In genomic region chr12:108657130-108657745, GRCh38 we compare ENCODE assay signal across 25 cellular contexts. TPM values are rescaled to one million over a fixed set of nuclear protein-coding genes. Genes with fewer than 3 reads are reported as not detected.
A peak's percentile ranks its signal among the peaks of the same experiment; 100 is the strongest.
DNase-seq lines count a peak whose midpoint lies in the region; ATAC-seq and TF ChIP-seq lines count a peak whose summit lies in the region.
"Had no signal": no experiment of that assay in that cellular context is flagged by ENCODE, and none has a peak within 500 bp of the region (broad histone marks: within the 10 kb centered on the region; RNA-seq: fewer than 3 reads in every experiment).

No MANE protein-coding gene starts in this region.

- no peak overlapping the region for H3K4me2 ChIP-seq in osteoblast (ENCODE audit: insufficient read depth, low read length)
- H3K4me2 ChIP-seq in H9 (ENCODE audit: insufficient read depth, insufficient read length, low read length): no peak overlapping the region
- H3K4me2 ChIP-seq: BLaER1 had no signal

- H3K4me1 Mint-ChIP-seq in Calu3 (ENCODE audit: low read depth, unreplicated experiment): peaks cover 18% of the 10 kb centered on the region
- H3K4me1 Mint-ChIP-seq in glutamatergic neuron (ENCODE audit: low read depth, unreplicated experiment): peaks cover 34% of the 10 kb centered on the region
- no peaks in the 10 kb centered on the region for H3K4me1 Mint-ChIP-seq in stimulated activated naive CD8-positive, alpha-beta T cell treated with anti-CD3 and anti-CD28 coated beads, Interleukin-15, amount 100 ng/mL, for 72 hours
- H3K4me1 Mint-ChIP-seq in H9: peaks cover 22 to 31% of the 10 kb centered on the region in 2 experiments
- H3K4me1 Mint-ChIP-seq: natural killer cell had no signal

- peaks cover 70% of the 10 kb centered on the region for H3K36me3 ChIP-seq in osteoblast (ENCODE audit: insufficient read depth, low read length)
- H3K36me3 ChIP-seq: uterus had no signal

- WGBS in H9 (ENCODE audit: extremely low coverage, insufficient read length, low lambda C conversion rate): no CpG with 5 or more reads among the region's 10 CpGs

- H2BK20ac ChIP-seq in H9 (ENCODE audit: low read depth, low read length, poor library complexity, severe bottlenecking): no peak overlapping the region

- intact Hi-C loops in Calu3 (cut with micrococcal nuclease; ENCODE audit: unreplicated experiment): no loop called here

- H3K36me3 Mint-ChIP-seq in Calu3 (ENCODE audit: insufficient read depth, unreplicated experiment): peaks cover 37% of the 10 kb centered on the region
- H3K36me3 Mint-ChIP-seq in glutamatergic neuron (ENCODE audit: unreplicated experiment): peaks cover 3% of the 10 kb centered on the region
- peaks cover 29 to 63% (median 41%) of the 10 kb centered on the region in 3 experiments for H3K36me3 Mint-ChIP-seq in H9 (ENCODE audit: insufficient read depth in 1 of 3, low read depth in 3 of 3)
- H3K36me3 Mint-ChIP-seq: natural killer cell had no signal

- no peak for TF ChIP-seq CTCF in Calu3 (IDR thresholded peaks at IDR 0.05; ENCODE audit: unreplicated experiment)
- no peak for TF ChIP-seq CTCF in glutamatergic neuron (IDR thresholded peaks at IDR 0.05; ENCODE audit: partially characterized antibody, unreplicated experiment)
- no peak for TF ChIP-seq CTCF in osteoblast (IDR thresholded peaks at IDR 0.05; ENCODE audit: extremely low read depth, low read depth, low read length)
- TF ChIP-seq CTCF in H9 (conservative IDR thresholded peaks at IDR 0.05): no peak

- H3K23ac ChIP-seq in H9 (ENCODE audit: insufficient read length, low read depth, low read length): no peak overlapping the region

- no peak overlapping the region for H3K18ac ChIP-seq in H9 (ENCODE audit: insufficient read length, low read depth, low read length)

- no peaks in the 10 kb centered on the region for H3K27me3 ChIP-seq in osteoblast (ENCODE audit: insufficient read depth, low read length)
- no peaks in the 10 kb centered on the region for H3K27me3 ChIP-seq in H9 (ENCODE audit: insufficient read depth, low read length)
- H3K27me3 ChIP-seq: BLaER1, Peyer's patch, SJSA1, uterus had no signal

- peak overlapping the region; percentile 50 for H3K27ac Mint-ChIP-seq in Calu3 (ENCODE audit: unreplicated experiment)
- peak overlapping the region; percentile 91 for H3K27ac Mint-ChIP-seq in glutamatergic neuron (ENCODE audit: unreplicated experiment)
- no peak overlapping the region for H3K27ac Mint-ChIP-seq in stimulated activated naive CD8-positive, alpha-beta T cell treated with anti-CD3 and anti-CD28 coated beads, Interleukin-15, amount 100 ng/mL, for 72 hours
- H3K27ac Mint-ChIP-seq in H9: peak overlapping the region in 1 of 3 experiments; percentile 10; a peak in 1 of 7 replicates
- H3K27ac Mint-ChIP-seq: activated CD4-positive, alpha-beta T cell treated with anti-CD3 and anti-CD28 coated beads, Interleukin-2, amount 10 ng/mL, durations not matched to agents 24 days and 14 days; activated naive CD8-positive, alpha-beta T cell treated with anti-CD3 and anti-CD28 coated beads for 36 hours; natural killer cell; stimulated activated naive CD8-positive, alpha-beta T cell treated with anti-CD3 and anti-CD28 coated beads, Interleukin-15, Interleukin-2, amounts not matched to agents 100 ng/mL and 50 ng/mL, for 24 hours; T-helper 17 cell had no signal

- H3K4me1 ChIP-seq in osteoblast (ENCODE audit: insufficient read depth, low read length) (peaks cover 9% of the 10 kb centered on the region), H9 (ENCODE audit: insufficient read depth, low read length) (peaks cover 10% of the 10 kb centered on the region; the same call in 1 of the 2 replicates)
- H3K4me1 ChIP-seq: Peyer's patch, psoas muscle, uterus had no signal

- H3K79me2 ChIP-seq in osteoblast (ENCODE audit: insufficient read depth, low read length) (peaks cover 79% of the 10 kb centered on the region), H9 (ENCODE audit: insufficient read depth, low read length) (no peaks in the 10 kb centered on the region)

- no peak overlapping the region for H3T11ph ChIP-seq in H9 (ENCODE audit: low read length)

- H3K9me3 ChIP-seq in osteoblast (ENCODE audit: low read depth, low read length) (no peaks in the 10 kb centered on the region), H9 (ENCODE audit: control insufficient read depth, low read depth, low read length) (no peaks in the 10 kb centered on the region)
- H3K9me3 ChIP-seq: BLaER1, Peyer's patch, psoas muscle, SJSA1, uterus had no signal

- DNase-seq in Calu3 (no peak), NCI-H524 treated with DMSO at 0.1 percent for 48 hours (lab: John Stamatoyannopoulos, UW) (peak; percentile 63), glutamatergic neuron (no peak), osteoblast (ENCODE audit: insufficient read length, low spot score, missing footprints) (no peak), H9 (no peak)
- no peak for DNase-seq in stimulated activated CD8-positive, alpha-beta memory T cell treated with anti-CD3 and anti-CD28 coated beads, Interleukin-4, amount 100 ng/mL, for 48 hours
- DNase-seq in stimulated activated naive CD8-positive, alpha-beta T cell treated with anti-CD3 and anti-CD28 coated beads, Interleukin-15, amount 100 ng/mL, for 72 hours: no peak
- DNase-seq: activated CD4-positive, alpha-beta T cell treated with anti-CD3 and anti-CD28 coated beads, Interleukin-2, amount 10 ng/mL, durations not matched to agents 24 days and 14 days; activated naive CD8-positive, alpha-beta T cell treated with anti-CD3 and anti-CD28 coated beads for 36 hours; DMS153; MM.1S; natural killer cell; NCI-H146; NCI-H345; Peyer's patch; psoas muscle; stimulated activated CD4-positive, alpha-beta T cell treated with anti-CD3 and anti-CD28 coated beads, Interleukin-4, amount 100 ng/mL, for 1 hour; T-helper 17 cell; uterus had no signal

- no peak overlapping the region for H4K5ac ChIP-seq in H9 (ENCODE audit: insufficient read length, low read depth, low read length)

- no peak overlapping the region for H3K4ac ChIP-seq in H9 (ENCODE audit: low read depth, low read length)

- H3K23me2 ChIP-seq in H9 (ENCODE audit: insufficient read length, low read depth, low read length, poor library complexity, severe bottlenecking): no peaks in the 10 kb centered on the region

- H2AK5ac ChIP-seq in H9 (ENCODE audit: insufficient read length, low read length): no peak overlapping the region

- CTCF ChIA-PET in Calu3 (lab: Charles Lee): no interaction called here

- no peak overlapping the region for H2BK15ac ChIP-seq in H9 (ENCODE audit: low read depth, low read length)

- H2AFZ ChIP-seq in osteoblast (ENCODE audit: low read length) (no peak overlapping the region), H9 (ENCODE audit: low read length) (no peak overlapping the region)

- no peak overlapping the region for H4K91ac ChIP-seq in H9 (ENCODE audit: insufficient read length, low read depth, low read length)

- no peak overlapping the region for H2BK12ac ChIP-seq in H9 (ENCODE audit: insufficient read length, low read depth, low read length)

- no peak for ATAC-seq in stimulated activated naive CD8-positive, alpha-beta T cell treated with anti-CD3 and anti-CD28 coated beads, Interleukin-15, amount 100 ng/mL, for 72 hours
- no peak for ATAC-seq in GM21526 (IDR thresholded peaks at IDR 0.05; ENCODE audit: low FRiP score, unreplicated experiment)
- ATAC-seq: K562, natural killer cell, psoas muscle, T-helper 17 cell had no signal

- H3K56ac ChIP-seq in H9 (ENCODE audit: insufficient read length, low read depth, low read length): no peak overlapping the region

- H4K8ac ChIP-seq in H9 (replicated peaks; ENCODE audit: insufficient read length, low read depth, low read length): no peak overlapping the region

- H3K27me3 Mint-ChIP-seq in Calu3 (ENCODE audit: unreplicated experiment) (no peaks in the 10 kb centered on the region), glutamatergic neuron (ENCODE audit: unreplicated experiment) (peaks cover 8% of the 10 kb centered on the region), H9 (ENCODE audit: low read depth) (no peaks in the 10 kb centered on the region)
- no peaks in the 10 kb centered on the region for H3K27me3 Mint-ChIP-seq in stimulated activated naive CD8-positive, alpha-beta T cell treated with anti-CD3 and anti-CD28 coated beads, Interleukin-15, amount 100 ng/mL, for 72 hours
- H3K27me3 Mint-ChIP-seq: activated CD4-positive, alpha-beta T cell treated with anti-CD3 and anti-CD28 coated beads, Interleukin-2, amount 10 ng/mL, durations not matched to agents 24 days and 14 days; activated naive CD8-positive, alpha-beta T cell treated with anti-CD3 and anti-CD28 coated beads for 36 hours; stimulated activated naive CD8-positive, alpha-beta T cell treated with anti-CD3 and anti-CD28 coated beads, Interleukin-15, Interleukin-2, amounts not matched to agents 100 ng/mL and 50 ng/mL, for 24 hours; T-helper 17 cell had no signal

- no TSS peak for BruUV-seq in Calu3 (replicated peaks; lab: Mats Ljungman, UMichigan)

- H3K14ac ChIP-seq in H9 (ENCODE audit: insufficient read depth, low read length): no peak overlapping the region

- H3K4me3 ChIP-seq in osteoblast (ENCODE audit: insufficient read depth, low read length): no peak overlapping the region
- H3K4me3 ChIP-seq: BLaER1, K562, lung, Peyer's patch, psoas muscle, SJSA1, uterus had no signal

- no peak overlapping the region for H3K9ac ChIP-seq in H9 (ENCODE audit: extremely low read depth, insufficient read length, low read length)
- H3K9ac ChIP-seq: BLaER1 had no signal

- no peak overlapping the region for H3K4me3 Mint-ChIP-seq in Calu3 (ENCODE audit: low read depth, unreplicated experiment)
- peak overlapping the region; percentile 60 for H3K4me3 Mint-ChIP-seq in glutamatergic neuron (ENCODE audit: unreplicated experiment)
- no peak overlapping the region for H3K4me3 Mint-ChIP-seq in stimulated activated naive CD8-positive, alpha-beta T cell treated with anti-CD3 and anti-CD28 coated beads, Interleukin-15, amount 100 ng/mL, for 72 hours
- H3K4me3 Mint-ChIP-seq in H9: no peak overlapping the region
- H3K4me3 Mint-ChIP-seq: activated CD4-positive, alpha-beta T cell treated with anti-CD3 and anti-CD28 coated beads, Interleukin-2, amount 10 ng/mL, durations not matched to agents 24 days and 14 days; activated naive CD8-positive, alpha-beta T cell treated with anti-CD3 and anti-CD28 coated beads for 36 hours; natural killer cell; stimulated activated naive CD8-positive, alpha-beta T cell treated with anti-CD3 and anti-CD28 coated beads, Interleukin-15, Interleukin-2, amounts not matched to agents 100 ng/mL and 50 ng/mL, for 24 hours; T-helper 17 cell had no signal

- no peak overlapping the region for H2BK5ac ChIP-seq in H9 (ENCODE audit: insufficient read length, low read length)

- H4K20me1 ChIP-seq in osteoblast (ENCODE audit: insufficient read depth, low read length): peaks cover 15% of the 10 kb centered on the region
- no peaks in the 10 kb centered on the region for H4K20me1 ChIP-seq in H9 (ENCODE audit: control insufficient read depth, insufficient read depth, insufficient read length)
- H4K20me1 ChIP-seq: BLaER1 had no signal

- H3K27ac ChIP-seq in osteoblast (ENCODE audit: low read depth, low read length) (peak overlapping the region; percentile 17), H9 (ENCODE audit: insufficient read length, low read depth, low read length) (no peak overlapping the region)
- H3K27ac ChIP-seq: BLaER1, Peyer's patch, psoas muscle, SJSA1, uterus had no signal

- H2BK120ac ChIP-seq in H9 (ENCODE audit: low read depth, low read length, poor library complexity, severe bottlenecking): no peak overlapping the region

- H3K9me3 Mint-ChIP-seq in Calu3 (ENCODE audit: low read depth, unreplicated experiment): no peaks in the 10 kb centered on the region
- peaks cover 14% of the 10 kb centered on the region for H3K9me3 Mint-ChIP-seq in glutamatergic neuron (ENCODE audit: unreplicated experiment)
- no peaks in the 10 kb centered on the region for H3K9me3 Mint-ChIP-seq in stimulated activated naive CD8-positive, alpha-beta T cell treated with anti-CD3 and anti-CD28 coated beads, Interleukin-15, amount 100 ng/mL, for 72 hours
- peaks cover 4 to 10% of the 10 kb centered on the region in 2 experiments; a peak in 3 of 5 replicates for H3K9me3 Mint-ChIP-seq in H9
- H3K9me3 Mint-ChIP-seq: activated CD4-positive, alpha-beta T cell treated with anti-CD3 and anti-CD28 coated beads, Interleukin-2, amount 10 ng/mL, durations not matched to agents 24 days and 14 days; activated naive CD8-positive, alpha-beta T cell treated with anti-CD3 and anti-CD28 coated beads for 36 hours; natural killer cell; stimulated activated naive CD8-positive, alpha-beta T cell treated with anti-CD3 and anti-CD28 coated beads, Interleukin-15, Interleukin-2, amounts not matched to agents 100 ng/mL and 50 ng/mL, for 24 hours had no signal

- H3K79me1 ChIP-seq in H9 (ENCODE audit: insufficient read depth, low read depth, low read length, poor library complexity, severe bottlenecking): no peaks in the 10 kb centered on the region

RNA-seq across cellular contexts. Expression of gene SELPLG, which starts 23.5 kb away (rescaled TPM):
- total RNA-seq in Calu3 (2022): 0.54 and 0.76 TPM in 2 replicates
- total RNA-seq in glutamatergic neuron (ENCODE audit: unreplicated experiment): 0.34 TPM
- 1.1 and 1.2 TPM in 2 replicates for total RNA-seq in osteoblast
- total RNA-seq in H9 (2021): 0.09 and 0.15 TPM in 2 replicates

RNA-seq across cellular contexts. Expression of gene TMEM119, which starts 59.4 kb away (rescaled TPM):
- not detected in 2 replicates for total RNA-seq in Calu3 (2022)
- total RNA-seq in glutamatergic neuron (ENCODE audit: unreplicated experiment): 0.15 TPM
- 359 and 362 TPM in 2 replicates for total RNA-seq in osteoblast
- total RNA-seq in H9 (2021): not detected in 2 replicates

Comparison
In these comparisons a context has a peak if more than half of its experiments do, and no peak if none do; other contexts are left out.
1. H3K27ac Mint-ChIP-seq: peak in Calu3 (single experiment) and glutamatergic neuron (single experiment); none in stimulated activated naive CD8-positive, alpha-beta T cell treated with anti-CD3 and anti-CD28 coated beads, Interleukin-15, amount 100 ng/mL, for 72 hours (0 of 2).
2. RNA of gene TMEM119, which starts 59.4 kb away (total RNA-seq): 359 to 362 TPM in osteoblast; not detected in H9, 0.15 TPM in glutamatergic neuron (single experiment) and not detected in Calu3; every median in the first group is over 100 times any median in the second.